ENCODE assay signal across 8 cellular contexts in the genomic region with DNA sequence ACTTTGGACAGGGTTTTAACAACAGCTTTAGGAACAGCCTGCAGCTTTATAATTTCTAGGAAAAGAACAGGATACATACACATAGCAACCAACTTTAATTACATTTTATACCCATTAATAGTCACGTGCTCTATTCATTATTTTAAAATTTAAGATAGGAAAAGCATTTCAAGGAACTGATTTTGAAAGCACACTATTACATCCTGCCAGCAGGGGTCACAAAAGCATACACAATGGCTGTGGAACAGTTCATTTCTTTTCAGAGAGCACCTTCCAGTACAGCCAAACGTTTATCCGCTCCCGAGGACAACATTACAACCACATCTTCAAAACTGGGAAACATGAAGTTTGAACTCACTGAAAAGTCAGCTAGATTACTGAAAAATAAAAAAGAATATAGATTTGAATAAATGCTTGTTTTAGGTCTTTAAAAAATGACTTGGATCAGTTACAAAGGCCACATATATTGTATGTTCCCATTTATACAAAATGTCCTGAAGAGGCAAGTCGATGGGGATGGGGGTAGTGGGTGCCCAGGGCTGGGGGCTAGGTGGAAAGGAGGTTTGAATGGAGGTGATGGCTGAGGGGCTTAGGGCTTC.
DNase-seq lines count a peak whose midpoint lies in the region; ATAC-seq and TF ChIP-seq lines count a peak whose summit lies in the region.

No MANE protein-coding gene starts in this region.

- H3K4me1 ChIP-seq in SJCRH30 (no peaks in the 10 kb centered on the region), right lobe of liver (no peaks in the 10 kb centered on the region), thoracic aorta (ENCODE audit: control insufficient read depth in 1 of 2, low read depth in 2 of 2) (no peaks in the 10 kb centered on the region)

- 4% methylated on average over 5 of the region's 5 CpGs for WGBS in right lobe of liver (ENCODE audit: insufficient coverage, low coverage, low lambda C conversion rate, missing lambda C conversion rate)

- peak; percentile 42 for DNase-seq in DMS53 treated with DMSO at 0.1 percent for 48 hours (lab: John Stamatoyannopoulos, UW; ENCODE audit: unreplicated experiment)
- DNase-seq in HT1080 (ENCODE audit: low read depth) = peak; percentile 27
- peak; percentile 12 to 46 for DNase-seq in SJCRH30
- peak; percentile 36 for DNase-seq in cerebellum (ENCODE audit: low spot score)
- DNase-seq in right lobe of liver = peak in 1 of 3 donors; percentile 60
- DNase-seq in thoracic aorta (ENCODE audit: low spot score) = no peak

- H3K27ac ChIP-seq in SJCRH30 (no peak overlapping the region), right lobe of liver (no peak overlapping the region), thoracic aorta (no peak overlapping the region)

- intact Hi-C loops in right lobe of liver (cut with DNase I) = no loop called here

- peak; percentile 75 to 95 (median 81) for TF ChIP-seq CTCF in right lobe of liver (IDR thresholded peaks at IDR 0.05)
- TF ChIP-seq CTCF in thoracic aorta (IDR thresholded peaks at IDR 0.05) = peak; percentile 66

- H3K27me3 ChIP-seq in SJCRH30 (no peaks in the 10 kb centered on the region), right lobe of liver (no peaks in the 10 kb centered on the region), thoracic aorta (replicated peaks; ENCODE audit: insufficient read depth) (no peaks in the 10 kb centered on the region)

- ATAC-seq in right lobe of liver (peak; percentile 86 to 97 (median 88)), thoracic aorta (ENCODE audit: insufficient number of reproducible peaks, low FRiP score, low read depth) (no peak), HG03280 (IDR thresholded peaks at IDR 0.05; ENCODE audit: unreplicated experiment) (no peak), GM21381 (IDR thresholded peaks at IDR 0.05; ENCODE audit: unreplicated experiment) (no peak)

- H3K36me3 ChIP-seq in SJCRH30 (no peaks in the 10 kb centered on the region), right lobe of liver (no peaks in the 10 kb centered on the region), thoracic aorta (no peaks in the 10 kb centered on the region)

- no peak overlapping the region for H3K4me3 ChIP-seq in SJCRH30
- H3K4me3 ChIP-seq in right lobe of liver = no peak overlapping the region
- H3K4me3 ChIP-seq in thoracic aorta = no peak overlapping the region

- H3K9me3 ChIP-seq in SJCRH30 (replicated peaks) (no peaks in the 10 kb centered on the region), right lobe of liver (no peaks in the 10 kb centered on the region), thoracic aorta (no peaks in the 10 kb centered on the region)

- TF ChIP-seq POLR2A in right lobe of liver (IDR thresholded peaks at IDR 0.05) = no peak

Comparison
In these comparisons a context has a peak if more than half of its experiments do, and no peak if none do; other contexts are left out.
1. ATAC-seq: peak in right lobe of liver (4 of 4); none in thoracic aorta (single experiment), HG03280 (single experiment) and GM21381 (single experiment).